Comparison of ENCODE assay signal across 14 cellular contexts in genomic region chr19:29969891-29970290, GRCh38. TPM values are rescaled to one million over a fixed set of nuclear protein-coding genes. Genes with fewer than 3 reads are reported as not detected.
A peak's percentile ranks its signal among the peaks of the same experiment; 100 is the strongest.
DNase-seq lines count a peak whose midpoint lies in the region; ATAC-seq, FAIRE-seq and TF ChIP-seq lines count a peak whose summit lies in the region.
"Had no signal": no experiment of that assay in that cellular context is flagged by ENCODE, and none has a peak within 500 bp of the region (broad histone marks: within the 10 kb centered on the region; RNA-seq: fewer than 3 reads in every experiment).

No MANE protein-coding gene starts in this region.

- peak; percentile 21 for FAIRE-seq in frontal cortex (lab: Jason Lieb, UNC)

- ATAC-seq in HG03378 (IDR thresholded peaks at IDR 0.05; ENCODE audit: unreplicated experiment), result no peak
- ATAC-seq: A549 had no signal

- CTCF ChIA-PET in HEK293T (lab: Yijun Ruan, JAX), result no interaction called here

- peak overlapping the region; percentile 27 for H3K27ac Mint-ChIP-seq in activated naive CD4-positive, alpha-beta T cell treated with anti-CD3 and anti-CD28 coated beads, Interleukin-2, amount 50 U/mL, for 24 hours
- H3K27ac Mint-ChIP-seq: H9 had no signal

- no peak for DNase-seq in activated naive CD4-positive, alpha-beta T cell (lab: John Stamatoyannopoulos, UW)
- DNase-seq in HEK293T (ENCODE audit: extremely low spot score) (no peak), frontal cortex (ENCODE audit: low spot score in 2 of 2) (no peak), caudate nucleus (lab: John Stamatoyannopoulos, UW) (no peak), NCI-H146 (lab: John Stamatoyannopoulos, UW) (no peak)
- DNase-seq: BE2C, DMS53, GF-D8, GOT3, H9 had no signal

- no peak overlapping the region for H3K27ac ChIP-seq in caudate nucleus (ENCODE audit: low read depth, low read length)
- H3K27ac ChIP-seq: A549, C4-2B had no signal

- POLR2A ChIA-PET in HEK293T (lab: Yijun Ruan, JAX), result no interaction called here

- peaks cover 6% of the 10 kb centered on the region for H3K36me3 Mint-ChIP-seq in activated naive CD4-positive, alpha-beta T cell treated with anti-CD3 and anti-CD28 coated beads, Interleukin-2, amount 50 U/mL, for 24 hours

- H3K4me3 Mint-ChIP-seq in activated naive CD4-positive, alpha-beta T cell treated with anti-CD3 and anti-CD28 coated beads, Interleukin-2, amount 50 U/mL, for 24 hours, result peak overlapping the region; percentile 49
- H3K4me3 Mint-ChIP-seq: H9 had no signal

- H3K4me1 Mint-ChIP-seq in activated naive CD4-positive, alpha-beta T cell treated with anti-CD3 and anti-CD28 coated beads, Interleukin-2, amount 50 U/mL, for 24 hours, result peaks cover 88% of the 10 kb centered on the region

- H3K9me3 Mint-ChIP-seq in activated naive CD4-positive, alpha-beta T cell treated with anti-CD3 and anti-CD28 coated beads, Interleukin-2, amount 50 U/mL, for 24 hours, result no peaks in the 10 kb centered on the region
- H3K9me3 Mint-ChIP-seq: H9 had no signal

- H3K27me3 Mint-ChIP-seq in activated naive CD4-positive, alpha-beta T cell treated with anti-CD3 and anti-CD28 coated beads, Interleukin-2, amount 50 U/mL, for 24 hours, result no peaks in the 10 kb centered on the region

TF ChIP-seq in HEK293T, 16 proteins besides CTCF, POLR2A, EP300 and RAD21:
- TF ChIP-seq ZNF384 (IDR thresholded peaks at IDR 0.05) (peak; percentile 62; the same call in 1 of the 2 replicates), FOXM1 (IDR thresholded peaks at IDR 0.05; ENCODE audit: borderline replicate concordance) (no peak)

RNA-seq across cellular contexts. Expression of gene URI1, which starts 27.9 kb away (rescaled TPM):
- total RNA-seq in frontal cortex, result 117 TPM
